ENCODE assay signal across 24 cellular contexts in genomic region chr13:26743971-26744370, GRCh38. TPM values are rescaled to one million over a fixed set of nuclear protein-coding genes. Genes with fewer than 3 reads are reported as not detected.
DNase-seq lines count a peak whose midpoint lies in the region; ATAC-seq and TF ChIP-seq lines count a peak whose summit lies in the region.
"Had no signal": no experiment of that assay in that cellular context is flagged by ENCODE, and none has a peak within 500 bp of the region (broad histone marks: within the 10 kb centered on the region; RNA-seq: fewer than 3 reads in every experiment).

No MANE protein-coding gene starts in this region.

- POLR2A ChIA-PET in A673 (lab: Charles Lee; ENCODE audit: low non-redundant PET), result no interaction called here

- BruUV-seq in A673 (replicated peaks; lab: Mats Ljungman, UMichigan), result no TSS peak

- H3K27ac ChIP-seq in A673 (ENCODE audit: low read depth, low read length, poor library complexity, severe bottlenecking), result no peak overlapping the region
- H3K27ac ChIP-seq: PC-9 had no signal

- ATAC-seq in GM21515 (IDR thresholded peaks at IDR 0.05; ENCODE audit: unreplicated experiment), result no peak
- ATAC-seq: K562, T-helper 17 cell had no signal

- intact Hi-C loops in A673 (cut with micrococcal nuclease; ENCODE audit: unreplicated experiment), result no loop called here

- CTCF ChIA-PET in A673 (lab: Charles Lee), result no interaction called here

- no peak for TF ChIP-seq CTCF in A673 (conservative IDR thresholded peaks at IDR 0.05; ENCODE audit: low read depth, low read length)

- no peaks in the 10 kb centered on the region for H3K4me1 ChIP-seq in A673 (ENCODE audit: insufficient read depth, low read length, poor library complexity, severe bottlenecking)

- H3K9me3 ChIP-seq in A673 (ENCODE audit: low read depth, low read length, poor library complexity, severe bottlenecking), result no peaks in the 10 kb centered on the region
- H3K9me3 ChIP-seq: MG63 had no signal

- H3K36me3 ChIP-seq in A673 (ENCODE audit: insufficient read depth, low read length, poor library complexity, severe bottlenecking), result no peaks in the 10 kb centered on the region
- H3K36me3 ChIP-seq: MG63 had no signal

- peak; percentile 19 for DNase-seq in A673 (ENCODE audit: low spot score)
- peak; percentile 3 for DNase-seq in NCI-H1092 (lab: John Stamatoyannopoulos, UW)
- DNase-seq in NCI-H2227 (lab: John Stamatoyannopoulos, UW; ENCODE audit: unreplicated experiment), result peak; percentile 66
- DNase-seq in iPS-NIHi7 (ENCODE audit: extremely low spot score), result peak; percentile 32
- DNase-seq in DMS53 treated with DMSO at 0.1 percent for 48 hours (lab: John Stamatoyannopoulos, UW; ENCODE audit: unreplicated experiment), result no peak
- no peak for DNase-seq in NCI-H748 treated with DMSO at 0.1 percent for 48 hours (lab: John Stamatoyannopoulos, UW)
- DNase-seq: DMS53, EL, GF-D8, HFFc6, MG63, NCI-H1048, NCI-H1436 treated with DMSO at 0.1 percent for 48 hours, NCI-H2029 treated with DMSO at 0.1 percent for 48 hours, NCI-H446, NCI-H526, PC-9, RPMI8226, SHP77, T-helper 17 cell had no signal

- peaks cover 67% of the 10 kb centered on the region for H3K27me3 ChIP-seq in A673 (replicated peaks; ENCODE audit: insufficient read depth, low read depth, low read length, poor library complexity)

- no peak overlapping the region for H3K4me3 ChIP-seq in A673 (ENCODE audit: low read depth, low read length, poor library complexity, severe bottlenecking)
- H3K4me3 ChIP-seq: K562, MG63, PC-9 had no signal

RNA-seq across cellular contexts. Expression of gene GPR12, which starts 16.6 kb away (rescaled TPM):
- not detected in 2 replicates for total RNA-seq in A673 (2021)
- total RNA-seq: B cell, HFFc6, K562, LHCN-M2, PC-9, T-helper 17 cell had no signal

Comparison
In these comparisons a context has a peak if more than half of its experiments do, and no peak if none do; other contexts are left out.
1. DNase-seq: peak in A673 (single experiment), NCI-H1092 (single experiment), NCI-H2227 (single experiment) and iPS-NIHi7 (single experiment); none in DMS53 treated with DMSO at 0.1 percent for 48 hours (single experiment) and NCI-H748 treated with DMSO at 0.1 percent for 48 hours (single experiment).